ENCODE assay signal across 8 cellular contexts in the genomic region with DNA sequence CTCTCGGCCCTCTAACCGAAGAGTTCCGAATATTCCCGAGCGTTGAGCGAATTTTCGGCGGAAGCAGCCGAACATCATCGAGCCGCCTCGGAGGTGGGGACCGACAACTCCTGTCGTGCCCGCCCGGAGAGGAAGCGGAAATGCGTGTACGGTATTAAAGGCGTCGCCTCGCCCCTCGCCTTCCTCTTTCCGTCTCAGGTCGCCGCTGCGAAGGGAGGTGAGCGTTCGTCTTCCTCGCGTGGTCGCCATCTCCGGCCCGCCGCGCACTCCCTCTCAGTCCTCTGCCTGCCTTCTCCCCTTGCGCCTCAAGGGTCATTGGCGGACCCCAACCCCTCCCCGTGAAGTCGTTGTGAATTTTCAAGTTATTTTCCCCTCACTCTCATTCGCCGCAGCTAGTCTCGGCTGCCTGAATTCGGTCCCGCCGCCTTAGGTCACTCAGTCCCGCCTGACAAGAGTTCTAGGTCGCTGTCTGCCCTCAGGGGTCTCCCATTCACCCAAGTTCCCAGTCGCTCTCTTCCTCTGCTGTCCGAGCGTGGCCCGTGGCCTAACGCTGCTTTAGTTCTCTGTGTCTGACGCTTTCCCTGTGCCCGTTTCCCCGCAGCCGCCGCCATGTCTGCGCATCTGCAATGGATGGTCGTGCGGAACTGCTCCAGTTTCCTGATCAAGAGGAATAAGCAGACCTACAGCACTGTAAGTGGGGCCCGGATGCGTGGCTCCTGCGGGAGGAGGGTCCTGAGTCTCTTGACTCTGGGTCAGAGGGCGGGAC.
DNase-seq lines count a peak whose midpoint lies in the region; ATAC-seq and FAIRE-seq lines count a peak whose summit lies in the region.

A gene (plus strand): TSS at position 184 of the 766 bp plus-strand sequence. CDS start 426 bp downstream, at position 610.

- H3K4me1 Mint-ChIP-seq in central memory CD8-positive, alpha-beta T cell: peaks cover 86% of the 10 kb centered on the region

- DNase-seq in ACHN (peak; percentile 98), NCI-H345 treated with DMSO at 0.1 percent for 48 hours (lab: John Stamatoyannopoulos, UW; ENCODE audit: unreplicated experiment) (peak; percentile 90)
- DNase-seq in activated CD4-positive, CD25-positive, alpha-beta regulatory T cell treated with anti-CD3 and anti-CD28 coated beads, Interleukin-2, amount 50 U/mL, for 16 hours (ENCODE audit: low read depth, low spot score): peak; percentile 98
- peak; percentile 99 to 100 for DNase-seq in central memory CD8-positive, alpha-beta T cell (ENCODE audit: low spot score in 2 of 2)
- peak; percentile 96 to 100 (median 98) for DNase-seq in stimulated activated CD4-positive, alpha-beta T cell treated with anti-CD3 and anti-CD28 coated beads, Interleukin-12 subunit alpha, Interleukin-12 subunit beta, amount 100 ng/mL, for 48 hours (ENCODE audit: low read depth in 2 of 3, low spot score in 1 of 3)

- H3K36me3 Mint-ChIP-seq in central memory CD8-positive, alpha-beta T cell (ENCODE audit: insufficient read depth): peaks cover 46% of the 10 kb centered on the region

- peak within 1 kb of the TSS; percentile 97 for H3K4me3 Mint-ChIP-seq in central memory CD8-positive, alpha-beta T cell

- FAIRE-seq in islet of Langerhans (lab: Jason Lieb, UNC): peak; percentile 38

- peak within 1 kb of the TSS; percentile 99 for H3K27ac Mint-ChIP-seq in central memory CD8-positive, alpha-beta T cell (ENCODE audit: low read depth)

- ATAC-seq in GM18868 (IDR thresholded peaks at IDR 0.05; ENCODE audit: unreplicated experiment) (peak; percentile 69), HG03108 (IDR thresholded peaks at IDR 0.05; ENCODE audit: unreplicated experiment) (peak; percentile 53)
- ATAC-seq in central memory CD8-positive, alpha-beta T cell (replicated peaks; ENCODE audit: extremely low read depth, poor library complexity, severe bottlenecking): peak; percentile 75

- H3K27me3 Mint-ChIP-seq in central memory CD8-positive, alpha-beta T cell: no peaks in the 10 kb centered on the region

- no peaks in the 10 kb centered on the region for H3K9me3 Mint-ChIP-seq in central memory CD8-positive, alpha-beta T cell

- in situ Hi-C loops in ACHN (cut with HindIII; ENCODE audit: low pct_ligation_motif_present, low pct_unique_long_range_greater_than_20kb, low sequenced_read_pairs): no loop called here

Comparison
In these comparisons a context has a peak if more than half of its experiments do, and no peak if none do; other contexts are left out.
1. Peak in every context shown above with its lines: DNase-seq and ATAC-seq.